ENCODE assay signal across 1 cellular context in the genomic region with DNA sequence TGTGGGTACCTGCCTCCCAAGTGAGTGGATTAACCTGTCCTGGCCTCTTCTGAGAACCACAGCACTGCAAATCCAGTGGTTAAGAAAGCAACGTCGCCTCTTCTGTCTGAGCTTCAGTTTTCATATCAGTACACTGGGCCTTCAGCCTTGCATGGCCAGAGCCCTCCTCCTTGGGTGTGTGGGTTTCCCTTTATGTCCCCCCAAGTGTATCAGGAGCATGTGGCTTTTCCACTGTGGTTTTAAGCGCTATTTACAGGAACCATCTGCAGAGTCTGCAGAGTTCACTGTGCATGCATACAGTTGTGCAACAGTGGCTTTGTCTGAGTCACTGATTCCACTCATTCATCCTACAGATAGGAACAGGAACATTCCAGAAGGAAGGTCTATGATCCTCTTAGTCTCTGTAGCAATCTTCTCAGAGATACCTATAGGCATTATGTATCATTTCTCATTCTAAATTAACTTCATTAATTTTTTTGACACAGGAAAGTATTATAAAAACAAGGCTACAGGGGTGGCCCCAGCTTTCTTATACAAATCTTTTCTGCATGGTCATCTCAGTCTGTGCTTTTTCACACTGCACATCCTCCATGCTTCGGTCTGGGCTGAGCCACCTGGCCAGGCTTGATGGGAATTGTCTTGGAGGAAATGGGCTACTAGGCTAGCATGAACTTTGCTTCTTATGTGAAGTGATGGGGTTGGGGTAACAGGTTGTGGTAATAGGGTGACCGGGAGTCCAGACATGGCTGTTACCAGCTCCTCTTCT.
TF ChIP-seq lines count a peak whose summit lies in the region.

No MANE protein-coding gene starts in this region.

TF ChIP-seq in HepG2, 621 proteins besides CTCF, POLR2A, EP300 and RAD21 (continued from another document and continues in another):
- TF ChIP-seq ZMYM3 (CRISPR knock-in tag; IDR thresholded peaks at IDR 0.05) (peak; percentile 63), ZNF326 (CRISPR knock-in tag; IDR thresholded peaks at IDR 0.05; ENCODE audit: borderline replicate concordance) (no peak), ARNT2 (CRISPR knock-in tag; IDR thresholded peaks at IDR 0.05; ENCODE audit: low read depth) (no peak), HHEX (CRISPR knock-in tag; IDR thresholded peaks at IDR 0.05) (no peak), ZNF205 (CRISPR knock-in tag; IDR thresholded peaks at IDR 0.05) (peak; percentile 67; the same call in 1 of the 2 replicates), KMT2B (CRISPR knock-in tag; IDR thresholded peaks at IDR 0.05) (0 out of 2 replicates have a peak, but pooled peaks have one; percentile 42), KMT2A (CRISPR knock-in tag; IDR thresholded peaks at IDR 0.05) (peak; percentile 56; the same call in 1 of the 2 replicates), ZNF709 (CRISPR knock-in tag; IDR thresholded peaks at IDR 0.05) (no peak; the same call in 1 of the 2 replicates), ZNF317 (CRISPR knock-in tag; IDR thresholded peaks at IDR 0.05) (peak; percentile 49; the same call in 1 of the 2 replicates), ZNF816 (CRISPR knock-in tag; IDR thresholded peaks at IDR 0.05; ENCODE audit: borderline replicate concordance) (0 out of 2 replicates have a peak, but pooled peaks have one; percentile 13), HMGA1 (CRISPR knock-in tag; conservative IDR thresholded peaks at IDR 0.05) (no peak), CC2D1A (CRISPR knock-in tag; IDR thresholded peaks at IDR 0.05) (no peak), RCOR2 (CRISPR knock-in tag; IDR thresholded peaks at IDR 0.05) (peak; percentile 80), ZNF430 (CRISPR knock-in tag; IDR thresholded peaks at IDR 0.05) (peak; percentile 42; the same call in 1 of the 2 replicates), FOXK1 (CRISPR knock-in tag; IDR thresholded peaks at IDR 0.05; ENCODE audit: borderline replicate concordance, low read depth) (peak; percentile 77; the same call in 1 of the 2 replicates), SAP130 (CRISPR knock-in tag; IDR thresholded peaks at IDR 0.05; ENCODE audit: low read depth) (peak; percentile 69), PHF5A (CRISPR knock-in tag; IDR thresholded peaks at IDR 0.05; ENCODE audit: low read depth, unreplicated experiment) (peak; percentile 31), TBX2 (CRISPR knock-in tag; IDR thresholded peaks at IDR 0.05; ENCODE audit: borderline replicate concordance) (0 out of 2 replicates have a peak, but pooled peaks have one; percentile 48), DMAP1 (CRISPR knock-in tag; IDR thresholded peaks at IDR 0.05) (peak; percentile 54; the same call in 1 of the 2 replicates), CBFB (CRISPR knock-in tag; IDR thresholded peaks at IDR 0.05) (0 out of 2 replicates have a peak, but pooled peaks have one; percentile 17), MIXL1 (CRISPR knock-in tag; IDR thresholded peaks at IDR 0.05) (peak; percentile 78), ZFX (CRISPR knock-in tag; IDR thresholded peaks at IDR 0.05; ENCODE audit: low read depth) (0 out of 2 replicates have a peak, but pooled peaks have one; percentile 18), ZNF331 (CRISPR knock-in tag; IDR thresholded peaks at IDR 0.05) (peak; percentile 95), SOX13 (IDR thresholded peaks at IDR 0.05) (peak; percentile 69), SOX13 (CRISPR knock-in tag; conservative IDR thresholded peaks at IDR 0.05 in 1 of 2, IDR thresholded peaks at IDR 0.05 in 1 of 2) (peak in 1 of 2 experiments; percentile 88; a peak in 2 of 4 replicates), SMAD3 (CRISPR knock-in tag; IDR thresholded peaks at IDR 0.05) (peak; percentile 85; the same call in 1 of the 2 replicates), KAT2B (IDR thresholded peaks at IDR 0.05; ENCODE audit: borderline replicate concordance, low read depth, low read length) (no peak), SOX5 (CRISPR knock-in tag; IDR thresholded peaks at IDR 0.05; ENCODE audit: borderline replicate concordance) (peak; percentile 88), ZNF773 (CRISPR knock-in tag; IDR thresholded peaks at IDR 0.05; ENCODE audit: borderline replicate concordance) (no peak), SKI (IDR thresholded peaks at IDR 0.05; ENCODE audit: partially characterized antibody) (peak; percentile 22), RARA (CRISPR knock-in tag; IDR thresholded peaks at IDR 0.05) (peak; percentile 85), RFX5 (IDR thresholded peaks at IDR 0.05; ENCODE audit: low read depth, low read length) (no peak), TAF1 (CRISPR knock-in tag; IDR thresholded peaks at IDR 0.05) (0 out of 2 replicates have a peak, but pooled peaks have one; percentile 30), PITX1 (CRISPR knock-in tag; IDR thresholded peaks at IDR 0.05) (peak; percentile 73), YEATS2 (CRISPR knock-in tag; IDR thresholded peaks at IDR 0.05; ENCODE audit: borderline replicate concordance) (peak; percentile 64; the same call in 1 of the 2 replicates), KLF6 (CRISPR knock-in tag; IDR thresholded peaks at IDR 0.05) (0 out of 2 replicates have a peak, but pooled peaks have one; percentile 28), KDM1A (CRISPR knock-in tag; IDR thresholded peaks at IDR 0.05) (peak; percentile 67; the same call in 1 of the 2 replicates), ASH2L (IDR thresholded peaks at IDR 0.05; ENCODE audit: insufficient read length, low read depth, low read length) (peak; percentile 45), ZNF441 (CRISPR knock-in tag; IDR thresholded peaks at IDR 0.05; ENCODE audit: borderline replicate concordance) (peak; percentile 71; the same call in 1 of the 2 replicates), ZNF644 (CRISPR knock-in tag; IDR thresholded peaks at IDR 0.05; ENCODE audit: low read depth) (peak; percentile 94), FOSL2 (CRISPR knock-in tag; IDR thresholded peaks at IDR 0.05) (peak; percentile 99)
- TF ChIP-seq, protein P1, sequence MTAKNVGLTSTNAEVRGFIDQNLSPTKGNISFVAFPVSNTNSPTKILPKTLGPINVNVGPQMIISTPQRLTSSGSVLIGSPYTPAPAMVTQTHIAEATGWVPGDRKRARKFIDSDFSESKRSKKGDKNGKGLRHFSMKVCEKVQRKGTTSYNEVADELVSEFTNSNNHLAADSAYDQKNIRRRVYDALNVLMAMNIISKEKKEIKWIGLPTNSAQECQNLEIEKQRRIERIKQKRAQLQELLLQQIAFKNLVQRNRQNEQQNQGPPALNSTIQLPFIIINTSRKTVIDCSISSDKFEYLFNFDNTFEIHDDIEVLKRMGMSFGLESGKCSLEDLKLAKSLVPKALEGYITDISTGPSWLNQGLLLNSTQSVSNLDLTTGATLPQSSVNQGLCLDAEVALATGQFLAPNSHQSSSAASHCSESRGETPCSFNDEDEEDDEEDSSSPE (CRISPR knock-in tag; IDR thresholded peaks at IDR 0.05) = peak; percentile 70
- TF ChIP-seq, protein P2, sequence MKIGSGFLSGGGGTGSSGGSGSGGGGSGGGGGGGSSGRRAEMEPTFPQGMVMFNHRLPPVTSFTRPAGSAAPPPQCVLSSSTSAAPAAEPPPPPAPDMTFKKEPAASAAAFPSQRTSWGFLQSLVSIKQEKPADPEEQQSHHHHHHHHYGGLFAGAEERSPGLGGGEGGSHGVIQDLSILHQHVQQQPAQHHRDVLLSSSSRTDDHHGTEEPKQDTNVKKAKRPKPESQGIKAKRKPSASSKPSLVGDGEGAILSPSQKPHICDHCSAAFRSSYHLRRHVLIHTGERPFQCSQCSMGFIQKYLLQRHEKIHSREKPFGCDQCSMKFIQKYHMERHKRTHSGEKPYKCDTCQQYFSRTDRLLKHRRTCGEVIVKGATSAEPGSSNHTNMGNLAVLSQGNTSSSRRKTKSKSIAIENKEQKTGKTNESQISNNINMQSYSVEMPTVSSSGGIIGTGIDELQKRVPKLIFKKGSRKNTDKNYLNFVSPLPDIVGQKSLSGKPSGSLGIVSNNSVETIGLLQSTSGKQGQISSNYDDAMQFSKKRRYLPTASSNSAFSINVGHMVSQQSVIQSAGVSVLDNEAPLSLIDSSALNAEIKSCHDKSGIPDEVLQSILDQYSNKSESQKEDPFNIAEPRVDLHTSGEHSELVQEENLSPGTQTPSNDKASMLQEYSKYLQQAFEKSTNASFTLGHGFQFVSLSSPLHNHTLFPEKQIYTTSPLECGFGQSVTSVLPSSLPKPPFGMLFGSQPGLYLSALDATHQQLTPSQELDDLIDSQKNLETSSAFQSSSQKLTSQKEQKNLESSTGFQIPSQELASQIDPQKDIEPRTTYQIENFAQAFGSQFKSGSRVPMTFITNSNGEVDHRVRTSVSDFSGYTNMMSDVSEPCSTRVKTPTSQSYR (CRISPR knock-in tag; IDR thresholded peaks at IDR 0.05; ENCODE audit: borderline replicate concordance) = peak; percentile 52; the same call in 1 of the 2 replicates
- TF ChIP-seq, protein P3, sequence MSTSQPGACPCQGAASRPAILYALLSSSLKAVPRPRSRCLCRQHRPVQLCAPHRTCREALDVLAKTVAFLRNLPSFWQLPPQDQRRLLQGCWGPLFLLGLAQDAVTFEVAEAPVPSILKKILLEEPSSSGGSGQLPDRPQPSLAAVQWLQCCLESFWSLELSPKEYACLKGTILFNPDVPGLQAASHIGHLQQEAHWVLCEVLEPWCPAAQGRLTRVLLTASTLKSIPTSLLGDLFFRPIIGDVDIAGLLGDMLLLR (CRISPR knock-in tag; IDR thresholded peaks at IDR 0.05) = no peak
- TF ChIP-seq, protein P4, sequence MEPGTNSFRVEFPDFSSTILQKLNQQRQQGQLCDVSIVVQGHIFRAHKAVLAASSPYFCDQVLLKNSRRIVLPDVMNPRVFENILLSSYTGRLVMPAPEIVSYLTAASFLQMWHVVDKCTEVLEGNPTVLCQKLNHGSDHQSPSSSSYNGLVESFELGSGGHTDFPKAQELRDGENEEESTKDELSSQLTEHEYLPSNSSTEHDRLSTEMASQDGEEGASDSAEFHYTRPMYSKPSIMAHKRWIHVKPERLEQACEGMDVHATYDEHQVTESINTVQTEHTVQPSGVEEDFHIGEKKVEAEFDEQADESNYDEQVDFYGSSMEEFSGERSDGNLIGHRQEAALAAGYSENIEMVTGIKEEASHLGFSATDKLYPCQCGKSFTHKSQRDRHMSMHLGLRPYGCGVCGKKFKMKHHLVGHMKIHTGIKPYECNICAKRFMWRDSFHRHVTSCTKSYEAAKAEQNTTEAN (CRISPR knock-in tag; conservative IDR thresholded peaks at IDR 0.05) = peak; percentile 81
- TF ChIP-seq, protein P5, sequence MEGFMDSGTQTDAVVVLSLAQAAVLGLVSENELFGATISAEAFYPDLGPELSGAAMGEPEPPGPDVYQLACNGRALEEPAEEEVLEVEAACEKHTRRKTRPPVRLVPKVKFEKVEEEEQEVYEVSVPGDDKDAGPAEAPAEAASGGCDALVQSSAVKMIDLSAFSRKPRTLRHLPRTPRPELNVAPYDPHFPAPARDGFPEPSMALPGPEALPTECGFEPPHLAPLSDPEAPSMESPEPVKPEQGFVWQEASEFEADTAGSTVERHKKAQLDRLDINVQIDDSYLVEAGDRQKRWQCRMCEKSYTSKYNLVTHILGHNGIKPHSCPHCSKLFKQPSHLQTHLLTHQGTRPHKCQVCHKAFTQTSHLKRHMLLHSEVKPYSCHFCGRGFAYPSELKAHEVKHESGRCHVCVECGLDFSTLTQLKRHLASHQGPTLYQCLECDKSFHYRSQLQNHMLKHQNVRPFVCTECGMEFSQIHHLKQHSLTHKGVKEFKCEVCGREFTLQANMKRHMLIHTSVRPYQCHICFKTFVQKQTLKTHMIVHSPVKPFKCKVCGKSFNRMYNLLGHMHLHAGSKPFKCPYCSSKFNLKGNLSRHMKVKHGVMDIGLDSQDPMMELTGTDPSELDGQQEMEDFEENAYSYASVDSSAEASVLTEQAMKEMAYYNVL (CRISPR knock-in tag; IDR thresholded peaks at IDR 0.05; ENCODE audit: borderline replicate concordance) = peak; percentile 58; the same call in 1 of the 2 replicates
- TF ChIP-seq, protein P6, sequence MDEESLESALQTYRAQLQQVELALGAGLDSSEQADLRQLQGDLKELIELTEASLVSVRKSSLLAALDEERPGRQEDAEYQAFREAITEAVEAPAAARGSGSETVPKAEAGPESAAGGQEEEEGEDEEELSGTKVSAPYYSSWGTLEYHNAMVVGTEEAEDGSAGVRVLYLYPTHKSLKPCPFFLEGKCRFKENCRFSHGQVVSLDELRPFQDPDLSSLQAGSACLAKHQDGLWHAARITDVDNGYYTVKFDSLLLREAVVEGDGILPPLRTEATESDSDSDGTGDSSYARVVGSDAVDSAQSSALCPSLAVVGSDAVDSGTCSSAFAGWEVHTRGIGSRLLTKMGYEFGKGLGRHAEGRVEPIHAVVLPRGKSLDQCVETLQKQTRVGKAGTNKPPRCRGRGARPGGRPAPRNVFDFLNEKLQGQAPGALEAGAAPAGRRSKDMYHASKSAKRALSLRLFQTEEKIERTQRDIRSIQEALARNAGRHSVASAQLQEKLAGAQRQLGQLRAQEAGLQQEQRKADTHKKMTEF (CRISPR knock-in tag; IDR thresholded peaks at IDR 0.05) = peak; percentile 69; the same call in 1 of the 2 replicates
- TF ChIP-seq, protein P7, sequence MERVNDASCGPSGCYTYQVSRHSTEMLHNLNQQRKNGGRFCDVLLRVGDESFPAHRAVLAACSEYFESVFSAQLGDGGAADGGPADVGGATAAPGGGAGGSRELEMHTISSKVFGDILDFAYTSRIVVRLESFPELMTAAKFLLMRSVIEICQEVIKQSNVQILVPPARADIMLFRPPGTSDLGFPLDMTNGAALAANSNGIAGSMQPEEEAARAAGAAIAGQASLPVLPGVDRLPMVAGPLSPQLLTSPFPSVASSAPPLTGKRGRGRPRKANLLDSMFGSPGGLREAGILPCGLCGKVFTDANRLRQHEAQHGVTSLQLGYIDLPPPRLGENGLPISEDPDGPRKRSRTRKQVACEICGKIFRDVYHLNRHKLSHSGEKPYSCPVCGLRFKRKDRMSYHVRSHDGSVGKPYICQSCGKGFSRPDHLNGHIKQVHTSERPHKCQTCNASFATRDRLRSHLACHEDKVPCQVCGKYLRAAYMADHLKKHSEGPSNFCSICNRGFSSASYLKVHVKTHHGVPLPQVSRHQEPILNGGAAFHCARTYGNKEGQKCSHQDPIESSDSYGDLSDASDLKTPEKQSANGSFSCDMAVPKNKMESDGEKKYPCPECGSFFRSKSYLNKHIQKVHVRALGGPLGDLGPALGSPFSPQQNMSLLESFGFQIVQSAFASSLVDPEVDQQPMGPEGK (CRISPR knock-in tag; IDR thresholded peaks at IDR 0.05) = peak; percentile 67
- TF ChIP-seq, protein P8, sequence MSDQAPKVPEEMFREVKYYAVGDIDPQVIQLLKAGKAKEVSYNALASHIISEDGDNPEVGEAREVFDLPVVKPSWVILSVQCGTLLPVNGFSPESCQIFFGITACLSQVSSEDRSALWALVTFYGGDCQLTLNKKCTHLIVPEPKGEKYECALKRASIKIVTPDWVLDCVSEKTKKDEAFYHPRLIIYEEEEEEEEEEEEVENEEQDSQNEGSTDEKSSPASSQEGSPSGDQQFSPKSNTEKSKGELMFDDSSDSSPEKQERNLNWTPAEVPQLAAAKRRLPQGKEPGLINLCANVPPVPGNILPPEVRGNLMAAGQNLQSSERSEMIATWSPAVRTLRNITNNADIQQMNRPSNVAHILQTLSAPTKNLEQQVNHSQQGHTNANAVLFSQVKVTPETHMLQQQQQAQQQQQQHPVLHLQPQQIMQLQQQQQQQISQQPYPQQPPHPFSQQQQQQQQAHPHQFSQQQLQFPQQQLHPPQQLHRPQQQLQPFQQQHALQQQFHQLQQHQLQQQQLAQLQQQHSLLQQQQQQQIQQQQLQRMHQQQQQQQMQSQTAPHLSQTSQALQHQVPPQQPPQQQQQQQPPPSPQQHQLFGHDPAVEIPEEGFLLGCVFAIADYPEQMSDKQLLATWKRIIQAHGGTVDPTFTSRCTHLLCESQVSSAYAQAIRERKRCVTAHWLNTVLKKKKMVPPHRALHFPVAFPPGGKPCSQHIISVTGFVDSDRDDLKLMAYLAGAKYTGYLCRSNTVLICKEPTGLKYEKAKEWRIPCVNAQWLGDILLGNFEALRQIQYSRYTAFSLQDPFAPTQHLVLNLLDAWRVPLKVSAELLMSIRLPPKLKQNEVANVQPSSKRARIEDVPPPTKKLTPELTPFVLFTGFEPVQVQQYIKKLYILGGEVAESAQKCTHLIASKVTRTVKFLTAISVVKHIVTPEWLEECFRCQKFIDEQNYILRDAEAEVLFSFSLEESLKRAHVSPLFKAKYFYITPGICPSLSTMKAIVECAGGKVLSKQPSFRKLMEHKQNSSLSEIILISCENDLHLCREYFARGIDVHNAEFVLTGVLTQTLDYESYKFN (CRISPR knock-in tag; conservative IDR thresholded peaks at IDR 0.05) = peak; percentile 61; the same call in 1 of the 2 replicates
